ENCODE assay signal across 20 cellular contexts in the genomic region with DNA sequence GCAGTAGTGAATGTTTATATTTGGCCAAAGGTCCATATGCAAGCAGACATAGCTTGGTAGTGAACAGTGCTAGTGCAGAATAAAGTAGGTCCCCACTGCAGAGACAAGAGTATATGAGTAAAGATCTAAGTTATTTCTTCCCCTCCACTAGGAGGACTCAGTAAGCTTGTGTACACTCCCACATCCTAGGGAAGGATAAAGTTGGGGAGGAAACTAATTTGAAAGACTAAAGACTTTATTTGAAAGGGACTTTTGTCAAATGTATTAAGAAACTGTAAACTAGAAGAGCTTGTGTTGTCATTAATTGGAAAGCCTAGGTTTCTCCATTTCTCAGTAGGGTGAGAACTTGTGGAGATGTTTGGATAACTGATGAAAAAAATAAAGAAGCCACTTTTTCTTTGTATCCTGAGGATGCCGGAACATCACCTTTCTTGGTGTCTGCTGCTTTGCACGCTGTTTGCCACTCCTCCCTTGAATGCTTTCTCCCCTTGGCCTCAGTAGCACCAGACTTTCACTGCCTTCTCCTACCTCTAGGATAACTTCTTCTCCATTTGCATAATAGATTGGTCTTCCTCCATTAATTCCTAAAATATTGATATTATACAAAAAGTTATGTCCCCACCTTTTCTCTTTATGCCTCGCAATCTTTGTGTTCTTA.
A peak's percentile ranks its signal among the peaks of the same experiment; 100 is the strongest.
DNase-seq lines count a peak whose midpoint lies in the region; ATAC-seq and TF ChIP-seq lines count a peak whose summit lies in the region.
"Had no signal": no experiment of that assay in that cellular context is flagged by ENCODE, and none has a peak within 500 bp of the region (broad histone marks: within the 10 kb centered on the region; RNA-seq: fewer than 3 reads in every experiment).

No MANE protein-coding gene starts in this region.

- H3K4me1 ChIP-seq in foreskin keratinocyte: no peaks in the 10 kb centered on the region
- H3K4me1 ChIP-seq: BLaER1 had no signal

- H3K27me3 ChIP-seq in H7 (ENCODE audit: control insufficient read depth, insufficient read depth, low read length) (no peaks in the 10 kb centered on the region), foreskin keratinocyte (no peaks in the 10 kb centered on the region)
- H3K27me3 ChIP-seq: BLaER1 had no signal

- no peak overlapping the region for H3K27ac ChIP-seq in C4-2B
- no peak overlapping the region for H3K27ac ChIP-seq in foreskin keratinocyte
- H3K27ac ChIP-seq: BLaER1, PC-9, SK-N-MC had no signal

- DNase-seq in H7 (peak; percentile 10), NCI-H69 (lab: John Stamatoyannopoulos, UW) (peak; percentile 52), foreskin keratinocyte (no peak), A172 (ENCODE audit: low spot score) (no peak), DMS 273 (lab: John Stamatoyannopoulos, UW; ENCODE audit: unreplicated experiment) (no peak), left colon (no peak)
- DNase-seq: CD8-positive, alpha-beta memory T cell; DMS 273 treated with DMSO at 0.1 percent for 48 hours; EL; NCI-H1436; NCI-H2081; NCI-H2227 treated with DMSO at 0.1 percent for 48 hours; NCI-H524 treated with DMSO at 0.1 percent for 48 hours; PC-9; T-cell; T-helper 9 cell had no signal

- TF ChIP-seq CTCF in C4-2B (conservative IDR thresholded peaks at IDR 0.05) (peak; percentile 30), foreskin keratinocyte (conservative IDR thresholded peaks at IDR 0.05) (peak; percentile 24)

- intact Hi-C loops in left colon (cut with DNase I, micrococcal nuclease): no loop called here

- no peak for ATAC-seq in foreskin keratinocyte
- no peak for ATAC-seq in left colon
- ATAC-seq: T-cell had no signal

- H3K4me3 ChIP-seq in H7 (ENCODE audit: insufficient read depth, low read depth, low read length): no peak overlapping the region
- H3K4me3 ChIP-seq: BLaER1, HAP-1, PC-9, SK-N-MC had no signal

- H3K36me3 ChIP-seq in H7 (replicated peaks; ENCODE audit: control insufficient read depth, insufficient read depth, low read length): no peaks in the 10 kb centered on the region
- H3K36me3 ChIP-seq: BLaER1, HAP-1 had no signal

Comparison
In these comparisons a context has a peak if more than half of its experiments do, and no peak if none do; other contexts are left out.
1. DNase-seq: peak in H7 (single experiment) and NCI-H69 (single experiment); none in foreskin keratinocyte (0 of 2), A172 (single experiment), DMS 273 (single experiment) and left colon (0 of 2).